28 cellular contexts compared by ENCODE assay signal in the genomic region with DNA sequence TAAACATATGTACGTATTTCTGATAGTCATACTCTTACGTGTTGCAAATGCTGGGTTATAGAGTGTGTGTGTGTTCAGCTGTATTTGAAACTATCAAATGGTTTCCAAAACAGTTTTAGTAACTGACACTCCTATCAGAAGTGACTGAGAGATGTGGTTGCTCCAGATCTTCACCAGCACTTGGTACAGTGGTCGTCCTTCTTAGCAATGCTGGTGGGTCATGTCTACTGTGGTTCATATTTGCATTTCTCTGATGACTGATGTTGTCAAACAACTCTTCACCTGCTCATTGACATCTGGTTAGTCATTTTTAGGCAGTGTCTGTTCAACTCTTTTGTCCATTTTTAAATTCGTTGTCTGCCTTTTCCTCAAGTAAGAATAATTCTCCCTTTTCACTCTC.
DNase-seq lines count a peak whose midpoint lies in the region; ATAC-seq and TF ChIP-seq lines count a peak whose summit lies in the region.
"Had no signal": no experiment of that assay in that cellular context is flagged by ENCODE, and none has a peak within 500 bp of the region (broad histone marks: within the 10 kb centered on the region; RNA-seq: fewer than 3 reads in every experiment).

No MANE protein-coding gene starts in this region.

- H3K27ac ChIP-seq in temporal lobe (ENCODE audit: low read depth, low read length) = peak overlapping the region; percentile 23
- H3K27ac ChIP-seq in colonic mucosa = no peak overlapping the region
- H3K27ac ChIP-seq: 22Rv1, brain microvascular endothelial cell, hepatocyte, KMS-11, pancreas, upper lobe of left lung had no signal

- no peak overlapping the region for H3K4me3 ChIP-seq in colonic mucosa
- H3K4me3 ChIP-seq: hepatocyte, pancreas, upper lobe of left lung had no signal

- no peaks in the 10 kb centered on the region for H3K36me3 ChIP-seq in colonic mucosa
- H3K36me3 ChIP-seq: brain microvascular endothelial cell, pancreas had no signal

- H3K27me3 ChIP-seq in colonic mucosa = no peaks in the 10 kb centered on the region
- H3K27me3 ChIP-seq: brain microvascular endothelial cell, hepatocyte, pancreas, upper lobe of left lung had no signal

- H3K4me1 ChIP-seq in colonic mucosa = no peaks in the 10 kb centered on the region
- H3K4me1 ChIP-seq: pancreas, upper lobe of left lung had no signal

- no peak overlapping the region for H3K9ac ChIP-seq in colonic mucosa (ENCODE audit: low read depth in 2 of 2, low read length in 2 of 2)
- H3K9ac ChIP-seq: KMS-11 had no signal

- no peaks in the 10 kb centered on the region for H3K9me3 ChIP-seq in colonic mucosa
- H3K9me3 ChIP-seq: pancreas, upper lobe of left lung had no signal

- ATAC-seq in HG02623 (IDR thresholded peaks at IDR 0.05; ENCODE audit: unreplicated experiment) (peak; percentile 31), HG03135 (IDR thresholded peaks at IDR 0.05; ENCODE audit: unreplicated experiment) (peak; percentile 48), HG03439 (IDR thresholded peaks at IDR 0.05; ENCODE audit: unreplicated experiment) (no peak)
- ATAC-seq: CD8-positive, alpha-beta T cell; effector memory CD8-positive, alpha-beta T cell; esophagus mucosa; pancreas; right cardiac atrium had no signal

- DNase-seq in DMS53 (lab: John Stamatoyannopoulos, UW) (peak; percentile 15), DMS53 treated with DMSO at 0.1 percent for 48 hours (lab: John Stamatoyannopoulos, UW; ENCODE audit: unreplicated experiment) (no peak), colonic mucosa (no peak), kidney glomerular epithelial cell (lab: John Stamatoyannopoulos, UW) (no peak)
- DNase-seq: activated CD4-positive, alpha-beta memory T cell treated with anti-CD3 and anti-CD28 coated beads, Interleukin-2, amount 10 ng/mL, durations not matched to agents 7 days and 5 days; activated CD4-positive, CD25-positive, alpha-beta regulatory T cell; activated gamma-delta T cell treated with Interleukin-2 at 50 U/mL for 16 hours; activated T-cell treated with anti-CD3 and anti-CD28 coated beads for 4 hours; brain microvascular endothelial cell; CD8-positive, alpha-beta T cell; effector memory CD8-positive, alpha-beta T cell; foreskin melanocyte; H9; NCI-H2227 treated with DMSO at 0.1 percent for 48 hours; NCI-H748 treated with DMSO at 0.1 percent for 48 hours; pancreas; right cardiac atrium; stimulated activated CD4-positive, alpha-beta T cell treated with anti-CD3 and anti-CD28 coated beads, Interleukin-12 subunit alpha, Interleukin-12 subunit beta, amount 100 ng/mL, for 4 hours; T1000; upper lobe of left lung had no signal

- TF ChIP-seq CTCF in colonic mucosa (IDR thresholded peaks at IDR 0.05) = no peak

- intact Hi-C loops in colonic mucosa (cut with DNase I) = no loop called here
